29 cellular contexts compared by ENCODE assay signal in the genomic region with DNA sequence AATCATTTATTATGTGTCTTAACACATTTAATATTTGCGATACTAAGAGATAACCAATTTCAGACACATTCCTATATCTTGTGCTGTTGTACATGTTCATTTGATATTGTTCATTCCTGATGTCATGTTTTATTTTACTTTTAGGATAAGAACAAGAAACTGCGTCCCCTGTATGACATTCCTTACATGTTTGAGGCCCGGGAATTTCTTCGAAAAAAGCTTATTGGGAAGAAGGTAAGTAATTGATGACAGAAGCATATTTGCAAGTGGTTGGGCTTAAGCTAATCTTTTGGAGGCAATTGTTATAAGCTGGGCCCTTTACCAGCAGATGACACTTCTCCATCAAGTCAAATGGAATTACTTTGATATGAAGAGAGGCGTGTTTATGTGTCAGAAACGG.
DNase-seq lines count a peak whose midpoint lies in the region; ATAC-seq, FAIRE-seq and TF ChIP-seq lines count a peak whose summit lies in the region.
"Had no signal": no experiment of that assay in that cellular context is flagged by ENCODE, and none has a peak within 500 bp of the region (broad histone marks: within the 10 kb centered on the region; RNA-seq: fewer than 3 reads in every experiment).

No MANE protein-coding gene starts in this region.

- TF ChIP-seq RAD21 in K562 (CRISPR knock-in tag; conservative IDR thresholded peaks at IDR 0.05 in 1 of 2, IDR thresholded peaks at IDR 0.05 in 1 of 2) = no peak

- peaks cover 25% of the 10 kb centered on the region for H3K4me1 Mint-ChIP-seq in osteocyte (ENCODE audit: unreplicated experiment)
- H3K4me1 Mint-ChIP-seq in natural killer cell treated with Interleukin-12 subunit alpha and Interleukin-12 subunit beta and Interleukin-15 and Interleukin-18, amount 100 ng/mL, for 72 hours (ENCODE audit: low read depth in 2 of 2) = peaks cover 20 to 23% of the 10 kb centered on the region in 2 donors

- H3K27me3 ChIP-seq in Karpas-422 (ENCODE audit: low read length) (no peaks in the 10 kb centered on the region), K562 (ENCODE audit: control insufficient read depth in 2 of 2, insufficient read depth in 2 of 2, low read length in 2 of 2) (no peaks in the 10 kb centered on the region)
- H3K27me3 ChIP-seq: BE2C, SJSA1 had no signal

- H3K4me3 ChIP-seq in Karpas-422 (ENCODE audit: low read length) (peak overlapping the region; percentile 24; the same call in 1 of the 2 replicates), K562 (no peak overlapping the region)
- H3K4me3 ChIP-seq: GM23248, SJSA1 had no signal

- H4K20me1 ChIP-seq in Karpas-422 (ENCODE audit: insufficient read depth, low read depth, low read length) = no peaks in the 10 kb centered on the region
- peaks cover 13% of the 10 kb centered on the region; the same call in 1 of the 2 replicates for H4K20me1 ChIP-seq in K562 (replicated peaks; ENCODE audit: control insufficient read depth, insufficient read depth, low read length)

- no peak overlapping the region for H2AFZ ChIP-seq in Karpas-422 (ENCODE audit: low read length)
- H2AFZ ChIP-seq in K562 (ENCODE audit: low read depth, low read length) = no peak overlapping the region
- H2AFZ ChIP-seq: GM23248 had no signal

- H3K79me2 ChIP-seq in Karpas-422 (ENCODE audit: low read length) = peaks cover 73% of the 10 kb centered on the region
- peaks cover 62% of the 10 kb centered on the region for H3K79me2 ChIP-seq in K562 (ENCODE audit: control insufficient read depth, insufficient read depth, low read length)

- H3K9me2 ChIP-seq in Karpas-422 (replicated peaks; ENCODE audit: insufficient read depth, low read length) = no peaks in the 10 kb centered on the region

- H3K9ac ChIP-seq in Karpas-422 (ENCODE audit: low read length) (peak overlapping the region; percentile 43), K562 (ENCODE audit: insufficient read depth in 1 of 2, low read depth in 2 of 2, low read length in 2 of 2) (no peak overlapping the region)
- H3K9ac ChIP-seq: GM23248 had no signal

- no peaks in the 10 kb centered on the region for H3K9me3 Mint-ChIP-seq in osteocyte (ENCODE audit: unreplicated experiment)
- no peaks in the 10 kb centered on the region for H3K9me3 Mint-ChIP-seq in natural killer cell treated with Interleukin-12 subunit alpha and Interleukin-12 subunit beta and Interleukin-15 and Interleukin-18, amount 100 ng/mL, for 72 hours
- H3K9me3 Mint-ChIP-seq: CD14-positive monocyte; CD8-positive, alpha-beta memory T cell; IgD-negative memory B cell had no signal

- peaks cover 6% of the 10 kb centered on the region for H3K9me1 ChIP-seq in K562 (ENCODE audit: control insufficient read depth, insufficient read depth, low read length)

- H3K27ac ChIP-seq in Karpas-422 (ENCODE audit: low read length) (peak overlapping the region; percentile 94), K562 (ENCODE audit: extremely low read depth, low read depth, low read length) (no peak overlapping the region)
- H3K27ac ChIP-seq: 22Rv1, GM23248, SJSA1 had no signal

- BruUV-seq in K562 (replicated peaks; lab: Mats Ljungman, UMichigan) = no TSS peak

- H3K4me3 Mint-ChIP-seq in osteocyte (ENCODE audit: unreplicated experiment) = no peak overlapping the region
- no peak overlapping the region for H3K4me3 Mint-ChIP-seq in natural killer cell treated with Interleukin-12 subunit alpha and Interleukin-12 subunit beta and Interleukin-15 and Interleukin-18, amount 100 ng/mL, for 72 hours
- H3K4me3 Mint-ChIP-seq: CD14-positive monocyte; CD8-positive, alpha-beta memory T cell; IgD-negative memory B cell had no signal

- H3K27ac Mint-ChIP-seq in osteocyte (ENCODE audit: unreplicated experiment) = peak overlapping the region; percentile 12
- no peak overlapping the region for H3K27ac Mint-ChIP-seq in natural killer cell treated with Interleukin-12 subunit alpha and Interleukin-12 subunit beta and Interleukin-15 and Interleukin-18, amount 100 ng/mL, for 72 hours
- H3K27ac Mint-ChIP-seq: CD8-positive, alpha-beta memory T cell; IgD-negative memory B cell had no signal

- ATAC-seq in K562 = no peak
- no peak for ATAC-seq in HG02938 (IDR thresholded peaks at IDR 0.05; ENCODE audit: unreplicated experiment)
- ATAC-seq in natural killer cell treated with Interleukin-12 subunit alpha and Interleukin-12 subunit beta and Interleukin-15 and Interleukin-18, amount 100 ng/mL, for 72 hours = no peak

- TF ChIP-seq CTCF in K562 (IDR thresholded peaks at IDR 0.05 in 2 of 3, conservative IDR thresholded peaks at IDR 0.05 in 1 of 3; ENCODE audit: insufficient read depth in 2 of 3, low read depth in 1 of 3, low read length in 3 of 3) (no peak), osteocyte (IDR thresholded peaks at IDR 0.05) (no peak)

- in situ Hi-C loops in K562 (cut with MboI) = no loop called here

- intact Hi-C loops in K562 (cut with micrococcal nuclease) = no loop called here

- DNase-seq in NCI-H82 (lab: John Stamatoyannopoulos, UW) = peak; percentile 56
- DNase-seq in NCI-H82 treated with DMSO at 0.1 percent for 48 hours (lab: John Stamatoyannopoulos, UW; ENCODE audit: unreplicated experiment) = no peak
- DNase-seq in Karpas-422 = no peak
- no peak for DNase-seq in K562 (ENCODE audit: extremely low read depth in 1 of 4, low spot score in 3 of 4)
- no peak for DNase-seq in osteocyte (ENCODE audit: extremely low spot score, unreplicated experiment)
- no peak for DNase-seq in stimulated activated CD4-positive, alpha-beta T cell treated with anti-CD3 and anti-CD28 coated beads, Interleukin-4, amount 100 ng/mL, for 24 hours
- DNase-seq in natural killer cell treated with Interleukin-12 subunit alpha and Interleukin-12 subunit beta and Interleukin-15 and Interleukin-18, amount 100 ng/mL, for 72 hours (ENCODE audit: low spot score) = no peak
- DNase-seq: ACHN; BE2C; CD8-positive, alpha-beta memory T cell; DMS79 treated with DMSO at 0.1 percent for 48 hours; GF-D8; GM23248; HCEC 1CT; NCI-H1092 treated with DMSO at 0.1 percent for 48 hours; NCI-H1436; NCI-H187; NCI-H2107; NCI-H446 treated with DMSO at 0.1 percent for 48 hours; NCI-H526; Right ventricle myocardium superior; RPMI8226; T-helper 1 cell had no signal

- H3K27me3 Mint-ChIP-seq in osteocyte (ENCODE audit: unreplicated experiment) = no peaks in the 10 kb centered on the region
- H3K27me3 Mint-ChIP-seq in natural killer cell treated with Interleukin-12 subunit alpha and Interleukin-12 subunit beta and Interleukin-15 and Interleukin-18, amount 100 ng/mL, for 72 hours = no peaks in the 10 kb centered on the region
- H3K27me3 Mint-ChIP-seq: CD8-positive, alpha-beta memory T cell; IgD-negative memory B cell had no signal

- POLR2A ChIA-PET in K562 (lab: Yijun Ruan, JAX) = interaction anchor here (1.5 kb wide), 1 partner anchor 11 kb away, joined by 3 read pairs; no protein-coding TSS in a partner anchor

- FAIRE-seq in K562 (lab: Jason Lieb, UNC) = no peak
- FAIRE-seq: GM19239 had no signal

- H3K4me1 ChIP-seq in Karpas-422 (ENCODE audit: low read length) = peaks cover 87% of the 10 kb centered on the region
- peaks cover 4 to 24% of the 10 kb centered on the region in 2 experiments; a peak in 3 of 5 replicates for H3K4me1 ChIP-seq in K562 (replicated peaks in 1 of 2; ENCODE audit: control insufficient read depth in 2 of 2, insufficient read depth in 2 of 2, low read length in 2 of 2)

- WGBS in K562 (ENCODE audit: insufficient coverage, low coverage, missing lambda C conversion rate) = 96% methylated on average over 6 of the region's 6 CpGs

- TF ChIP-seq EP300 in K562 (IDR thresholded peaks at IDR 0.05; ENCODE audit: low read length) = no peak

- peaks cover 10% of the 10 kb centered on the region for H3K36me3 Mint-ChIP-seq in osteocyte (ENCODE audit: unreplicated experiment)
- no peaks in the 10 kb centered on the region for H3K36me3 Mint-ChIP-seq in natural killer cell treated with Interleukin-12 subunit alpha and Interleukin-12 subunit beta and Interleukin-15 and Interleukin-18, amount 100 ng/mL, for 72 hours

- H3K36me3 ChIP-seq in Karpas-422 (ENCODE audit: insufficient read depth, low read length) (peaks cover 6% of the 10 kb centered on the region; the same call in 1 of the 2 replicates), K562 (ENCODE audit: control insufficient read depth, insufficient read depth, low read length) (peaks cover 67% of the 10 kb centered on the region; the same call in 2 of the 3 replicates)
- H3K36me3 ChIP-seq: BE2C had no signal

- CTCF ChIA-PET in K562 (lab: Yijun Ruan, JAX; ENCODE audit: low intra/inter-chr PET ratio) = no interaction called here

- no peak for TF ChIP-seq POLR2A in K562 (conservative IDR thresholded peaks at IDR 0.05)

- H3K9me3 ChIP-seq in Karpas-422 (ENCODE audit: low read length) = no peaks in the 10 kb centered on the region
- no peaks in the 10 kb centered on the region for H3K9me3 ChIP-seq in K562 (replicated peaks; ENCODE audit: control insufficient read depth, insufficient read depth, low read depth, low read length)
- H3K9me3 ChIP-seq: BE2C, SJSA1 had no signal

- H3K4me2 ChIP-seq in Karpas-422 (ENCODE audit: low read depth, low read length, poor library complexity, severe bottlenecking) (peak overlapping the region; percentile 67), K562 (ENCODE audit: insufficient read depth, low read length) (no peak overlapping the region)

TF ChIP-seq in K562, 482 proteins besides CTCF, POLR2A, EP300 and RAD21 (continues in another document):
- TF ChIP-seq ARID3B (CRISPR knock-in tag; IDR thresholded peaks at IDR 0.05; ENCODE audit: borderline replicate concordance) (no peak), NRF1 (conservative IDR thresholded peaks at IDR 0.05 in 1 of 2, IDR thresholded peaks at IDR 0.05 in 1 of 2) (no peak), TAF7 (tag; IDR thresholded peaks at IDR 0.05) (no peak), MAFK (IDR thresholded peaks at IDR 0.05; ENCODE audit: low read length) (peak; percentile 43; the same call in 1 of the 2 replicates), ZNF282 (CRISPR knock-in tag; IDR thresholded peaks at IDR 0.05) (no peak), ZNF583 (CRISPR knock-in tag; IDR thresholded peaks at IDR 0.05) (no peak)
